ENCODE assay signal across 8 cellular contexts in genomic region chr3:13420051-13420816, GRCh38. TPM values are rescaled to one million over a fixed set of nuclear protein-coding genes. Genes with fewer than 3 reads are reported as not detected.
DNase-seq lines count a peak whose midpoint lies in the region; ATAC-seq and TF ChIP-seq lines count a peak whose summit lies in the region.

Gene NUP210 (minus strand): TSS chr3:13420322. CDS start chr3:13420226, 96 bp downstream.

- no peaks in the 10 kb centered on the region for H3K9me3 Mint-ChIP-seq in stimulated activated effector memory CD8-positive, alpha-beta T cell treated with anti-CD3 and anti-CD28 coated beads, Interleukin-12 subunit alpha, Interleukin-12 subunit beta, amount 100 ng/mL, for 72 hours

- no peak within 1 kb of the TSS for H2BK15ac ChIP-seq in mesenchymal stem cell (ENCODE audit: low read depth, poor library complexity, severe bottlenecking)

- no peak within 1 kb of the TSS for H2BK5ac ChIP-seq in mesenchymal stem cell (ENCODE audit: low read depth, low read length, poor library complexity, severe bottlenecking)

- WGBS in mesenchymal stem cell, result 4% methylated on average over 63 of the region's 88 CpGs

- no peak within 1 kb of the TSS for H3K4ac ChIP-seq in mesenchymal stem cell (ENCODE audit: low read depth in 1 of 2, low read length in 2 of 2)

- no peak within 1 kb of the TSS for H4K91ac ChIP-seq in mesenchymal stem cell (ENCODE audit: low read length)

- TF ChIP-seq CTCF in GM06990 (IDR thresholded peaks at IDR 0.05; ENCODE audit: insufficient read depth, low read length, poor library complexity, severe bottlenecking) (no peak), breast epithelium (IDR thresholded peaks at IDR 0.05) (no peak), uterus (IDR thresholded peaks at IDR 0.05) (no peak)

- H2BK120ac ChIP-seq in mesenchymal stem cell (ENCODE audit: low read depth, low read length), result no peak within 1 kb of the TSS

- no peak within 1 kb of the TSS for H3K9ac ChIP-seq in mesenchymal stem cell (ENCODE audit: low read length)

- no peak within 1 kb of the TSS for H3K18ac ChIP-seq in mesenchymal stem cell (ENCODE audit: low read depth in 1 of 2, low read length in 2 of 2)

- H2AFZ ChIP-seq in mesenchymal stem cell (ENCODE audit: low read depth, low read length), result peak within 1 kb of the TSS; percentile 20

- H2AK5ac ChIP-seq in mesenchymal stem cell (ENCODE audit: low read length, severe bottlenecking), result no peak within 1 kb of the TSS

- ATAC-seq in GM21528 (IDR thresholded peaks at IDR 0.05; ENCODE audit: low FRiP score, unreplicated experiment) (peak; percentile 68), T-helper 17 cell (peak; percentile 10)
- peak; percentile 64 for ATAC-seq in stimulated activated effector memory CD8-positive, alpha-beta T cell treated with anti-CD3 and anti-CD28 coated beads, Interleukin-12 subunit alpha, Interleukin-12 subunit beta, amount 100 ng/mL, for 72 hours

- H3K27me3 ChIP-seq in GM06990 (replicated peaks; ENCODE audit: control insufficient read depth, insufficient read depth, low read length) (no peaks in the 10 kb centered on the region), breast epithelium (no peaks in the 10 kb centered on the region), mesenchymal stem cell (ENCODE audit: control insufficient read depth in 1 of 2, insufficient read depth in 1 of 2, low read length in 2 of 2) (peaks cover 43 to 51% of the 10 kb centered on the region in 2 experiments), uterus (peaks cover 0 to 5% of the 10 kb centered on the region in 2 donors)

- H3K27ac ChIP-seq in breast epithelium, result peak within 1 kb of the TSS; percentile 30 to 72
- H3K27ac ChIP-seq in mesenchymal stem cell (ENCODE audit: low read length, poor library complexity, severe bottlenecking), result no peak within 1 kb of the TSS
- H3K27ac ChIP-seq in uterus, result no peak within 1 kb of the TSS

- H3K4me3 Mint-ChIP-seq in T-helper 17 cell, result peak within 1 kb of the TSS; percentile 100
- H3K4me3 Mint-ChIP-seq in stimulated activated effector memory CD8-positive, alpha-beta T cell treated with anti-CD3 and anti-CD28 coated beads, Interleukin-12 subunit alpha, Interleukin-12 subunit beta, amount 100 ng/mL, for 72 hours, result peak within 1 kb of the TSS; percentile 89

- H2BK12ac ChIP-seq in mesenchymal stem cell (ENCODE audit: low read length in 2 of 2), result no peak within 1 kb of the TSS

- DNase-seq in GM06990 (ENCODE audit: extremely low read depth, insufficient read length) (peak; percentile 85), T-helper 17 cell (peak; percentile 33 to 49 (median 37)), breast epithelium (ENCODE audit: low spot score in 2 of 2) (no peak), mesenchymal stem cell (no peak), uterus (no peak)
- no peak for DNase-seq in Jurkat, Clone E6-1 (ENCODE audit: low read depth, low spot score)
- DNase-seq in stimulated activated effector memory CD8-positive, alpha-beta T cell treated with anti-CD3 and anti-CD28 coated beads, Interleukin-12 subunit alpha, Interleukin-12 subunit beta, amount 100 ng/mL, for 72 hours (ENCODE audit: low spot score in 2 of 2), result peak in 1 of 2 donors; percentile 46

- H3K4me1 ChIP-seq in breast epithelium, result no peaks in the 10 kb centered on the region
- peaks cover 16% of the 10 kb centered on the region for H3K4me1 ChIP-seq in mesenchymal stem cell (ENCODE audit: control insufficient read depth, insufficient read depth, low read depth, low read length)
- H3K4me1 ChIP-seq in uterus, result no peaks in the 10 kb centered on the region

- peaks cover 44% of the 10 kb centered on the region for H3K4me1 Mint-ChIP-seq in T-helper 17 cell
- peaks cover 39% of the 10 kb centered on the region for H3K4me1 Mint-ChIP-seq in stimulated activated effector memory CD8-positive, alpha-beta T cell treated with anti-CD3 and anti-CD28 coated beads, Interleukin-12 subunit alpha, Interleukin-12 subunit beta, amount 100 ng/mL, for 72 hours

- peaks cover 4% of the 10 kb centered on the region; the same call in 1 of the 2 replicates for H3K36me3 ChIP-seq in GM06990 (ENCODE audit: control insufficient read depth, insufficient read depth, low read length)
- no peaks in the 10 kb centered on the region for H3K36me3 ChIP-seq in breast epithelium
- no peaks in the 10 kb centered on the region for H3K36me3 ChIP-seq in mesenchymal stem cell (ENCODE audit: control insufficient read depth in 1 of 2, insufficient read depth in 2 of 2, low read depth in 1 of 2, low read length in 2 of 2)
- no peaks in the 10 kb centered on the region for H3K36me3 ChIP-seq in uterus

- H3K79me1 ChIP-seq in mesenchymal stem cell (replicated peaks; ENCODE audit: low read length, poor library complexity, severe bottlenecking), result no peaks in the 10 kb centered on the region

- peak within 1 kb of the TSS; percentile 76 for H3K4me3 ChIP-seq in GM06990 (replicated peaks; ENCODE audit: low read depth, low read length)
- peak within 1 kb of the TSS; percentile 87 for H3K4me3 ChIP-seq in Jurkat, Clone E6-1 (ENCODE audit: low read length)
- H3K4me3 ChIP-seq in breast epithelium, result peak within 1 kb of the TSS; percentile 28 to 74 (median 63)
- peak within 1 kb of the TSS in 1 of 2 experiments; percentile 45 for H3K4me3 ChIP-seq in mesenchymal stem cell (ENCODE audit: insufficient read depth in 1 of 2, low read depth in 1 of 2, low read length in 2 of 2)
- peak within 1 kb of the TSS in 1 of 2 donors; percentile 33 for H3K4me3 ChIP-seq in uterus

- intact Hi-C loops in breast epithelium (cut with DNase I; ENCODE audit: low total_unique reads), result no loop called here
- intact Hi-C loops in uterus (cut with DNase I; ENCODE audit: low total_unique reads), result no loop called here

- H3K27ac Mint-ChIP-seq in T-helper 17 cell, result peak within 1 kb of the TSS; percentile 100
- peak within 1 kb of the TSS; percentile 95 for H3K27ac Mint-ChIP-seq in stimulated activated effector memory CD8-positive, alpha-beta T cell treated with anti-CD3 and anti-CD28 coated beads, Interleukin-12 subunit alpha, Interleukin-12 subunit beta, amount 100 ng/mL, for 72 hours

- H3K23ac ChIP-seq in mesenchymal stem cell (ENCODE audit: low read length in 2 of 2), result peak within 1 kb of the TSS in 1 of 2 experiments; percentile 0

- peak within 1 kb of the TSS; percentile 83 for H3K4me2 ChIP-seq in mesenchymal stem cell (ENCODE audit: low read length, poor library complexity, severe bottlenecking)

- H3K27me3 Mint-ChIP-seq in T-helper 17 cell, result no peaks in the 10 kb centered on the region

- H4K8ac ChIP-seq in mesenchymal stem cell (ENCODE audit: low read length), result no peak within 1 kb of the TSS

- H3K14ac ChIP-seq in mesenchymal stem cell (ENCODE audit: low read length in 2 of 2), result peak within 1 kb of the TSS in 1 of 2 experiments; percentile 48

- TF ChIP-seq POLR2A in breast epithelium (IDR thresholded peaks at IDR 0.05), result no peak
- TF ChIP-seq POLR2A in uterus (IDR thresholded peaks at IDR 0.05), result no peak

- H3K36me3 Mint-ChIP-seq in T-helper 17 cell (ENCODE audit: low read depth), result peaks cover 3% of the 10 kb centered on the region
- H3K36me3 Mint-ChIP-seq in stimulated activated effector memory CD8-positive, alpha-beta T cell treated with anti-CD3 and anti-CD28 coated beads, Interleukin-12 subunit alpha, Interleukin-12 subunit beta, amount 100 ng/mL, for 72 hours, result peaks cover 50% of the 10 kb centered on the region

- no peaks in the 10 kb centered on the region for H3K9me3 ChIP-seq in T-helper 17 cell (ENCODE audit: control insufficient read depth, low read length, poor library complexity, severe bottlenecking)
- H3K9me3 ChIP-seq in breast epithelium, result no peaks in the 10 kb centered on the region
- H3K9me3 ChIP-seq in mesenchymal stem cell (ENCODE audit: control insufficient read depth, low read length), result no peaks in the 10 kb centered on the region
- no peaks in the 10 kb centered on the region for H3K9me3 ChIP-seq in uterus

RNA-seq across cellular contexts. Expression of gene NUP210, which starts in this region (rescaled TPM):
- polyA plus RNA-seq in Jurkat, Clone E6-1 (2012; ENCODE audit: insufficient read depth, insufficient read length), result 24.5 TPM
- total RNA-seq in T-helper 17 cell (100 to 1,000 TPM; 125 to 137 TPM), breast epithelium (10 to 100 TPM in 2 of 3 donors, 1 to 10 TPM in 1; 2.2 to 15.2 (median 14.7) TPM), uterus (1 to 10 TPM in 3 of 4 donors, under 1 TPM in 1; 0.29 to 9.5 (median 5.1) TPM)
- polyA plus RNA-seq in mesenchymal stem cell (2013, experiment 1 of 2), result 0.04 TPM
- polyA plus RNA-seq in mesenchymal stem cell (2013, experiment 2 of 2), result 0.04 TPM

Comparison
In these comparisons a context has a peak if more than half of its experiments do, and no peak if none do; other contexts are left out.
1. RNA of gene NUP210 (total RNA-seq): 125 to 137 TPM in T-helper 17 cell; 2.2 to 15.2 TPM in breast epithelium and 0.29 to 9.5 TPM in uterus; every median in the first group is over 4 times any median in the second.
2. DNase-seq: peak in GM06990 (single experiment) and T-helper 17 cell (3 of 3); none in Jurkat, Clone E6-1 (single experiment), breast epithelium (0 of 2), mesenchymal stem cell (single experiment) and uterus (0 of 2).
3. ATAC-seq: peak in every context shown above with its lines; median percentile 68 in GM21528; 64 in stimulated activated effector memory CD8-positive, alpha-beta T cell treated with anti-CD3 and anti-CD28 coated beads, Interleukin-12 subunit alpha, Interleukin-12 subunit beta, amount 100 ng/mL, for 72 hours; 10 in T-helper 17 cell.
4. H3K27ac ChIP-seq: peak in breast epithelium (2 of 2); none in mesenchymal stem cell (single experiment) and uterus (0 of 2).